Comparison of ENCODE assay signal across 15 cellular contexts in the genomic region with DNA sequence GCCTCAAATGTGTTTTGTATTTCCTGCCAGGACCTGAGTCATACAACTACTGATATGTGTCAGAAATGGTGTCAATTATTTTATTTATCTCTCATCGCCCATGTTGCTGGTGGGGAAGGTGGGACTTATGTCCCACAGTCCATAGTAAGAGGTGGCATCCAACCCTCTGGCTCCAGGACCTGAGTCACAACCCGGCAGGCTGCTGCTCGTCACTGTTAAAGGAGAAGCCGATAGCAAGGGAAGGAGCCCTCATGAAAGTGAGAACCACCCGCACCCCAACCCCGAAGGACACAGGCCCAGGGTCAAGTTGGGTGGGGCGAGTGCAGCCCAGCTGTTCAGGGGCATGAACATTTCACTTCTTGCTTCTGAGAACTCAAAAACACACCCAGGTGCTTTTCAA.
"Had no signal": no experiment of that assay in that cellular context is flagged by ENCODE, and none has a peak within 500 bp of the region (broad histone marks: within the 10 kb centered on the region; RNA-seq: fewer than 3 reads in every experiment).

No MANE protein-coding gene starts in this region.

- H3K36me3 ChIP-seq: brain microvascular endothelial cell, thyroid gland had no signal

- H3K4me3 ChIP-seq: skin epidermis, thyroid gland had no signal

- H3K9me3 Mint-ChIP-seq: dendritic cell treated with granulocyte-macrophage colony-stimulating factor and Interleukin-4, amounts not matched to agents 40 ng/mL and 50 ng/mL, for 4 days; memory B cell; nephron had no signal

- H3K27me3 ChIP-seq: thyroid gland had no signal

- H3K27ac ChIP-seq: brain microvascular endothelial cell, thyroid gland had no signal

- H3K4me3 Mint-ChIP-seq: activated CD8-positive, alpha-beta T cell treated with anti-CD3 and anti-CD28 coated beads, Interleukin-2, amount 10 ng/mL, durations not matched to agents 7 days and 5 days; dendritic cell treated with granulocyte-macrophage colony-stimulating factor and Interleukin-4, amounts not matched to agents 40 ng/mL and 50 ng/mL, for 4 days; memory B cell; nephron had no signal

- H3K36me3 Mint-ChIP-seq: memory B cell had no signal

- H3K27ac Mint-ChIP-seq: activated CD8-positive, alpha-beta T cell treated with anti-CD3 and anti-CD28 coated beads, Interleukin-2, amount 10 ng/mL, durations not matched to agents 7 days and 5 days; dendritic cell treated with granulocyte-macrophage colony-stimulating factor and Interleukin-4, amounts not matched to agents 40 ng/mL and 50 ng/mL, for 4 days; memory B cell; nephron had no signal

- ATAC-seq: activated CD8-positive, alpha-beta T cell treated with anti-CD3 and anti-CD28 coated beads, Interleukin-2, amount 10 ng/mL, durations not matched to agents 7 days and 5 days; left ventricle myocardium superior; SK-N-SH treated with all-trans-retinoic acid at 6 μM for 48 hours had no signal

- H3K4me1 Mint-ChIP-seq: nephron had no signal

- H3K9me3 ChIP-seq: thyroid gland had no signal

- DNase-seq: activated CD4-positive, alpha-beta T cell treated with anti-CD3 and anti-CD28 coated beads for 4 hours; activated CD8-positive, alpha-beta memory T cell treated with anti-CD3 and anti-CD28 coated beads, Interleukin-2, amount 50 U/mL, for 4 hours; activated CD8-positive, alpha-beta T cell treated with anti-CD3 and anti-CD28 coated beads, Interleukin-2, amount 10 ng/mL, durations not matched to agents 7 days and 5 days; activated naive CD4-positive, alpha-beta T cell treated with Interleukin-2 at 50 U/mL for 16 hours; anterior cingulate cortex; brain microvascular endothelial cell; erythroblast; left ventricle myocardium superior; occipital lobe; thyroid gland had no signal
